In the genomic region with DNA sequence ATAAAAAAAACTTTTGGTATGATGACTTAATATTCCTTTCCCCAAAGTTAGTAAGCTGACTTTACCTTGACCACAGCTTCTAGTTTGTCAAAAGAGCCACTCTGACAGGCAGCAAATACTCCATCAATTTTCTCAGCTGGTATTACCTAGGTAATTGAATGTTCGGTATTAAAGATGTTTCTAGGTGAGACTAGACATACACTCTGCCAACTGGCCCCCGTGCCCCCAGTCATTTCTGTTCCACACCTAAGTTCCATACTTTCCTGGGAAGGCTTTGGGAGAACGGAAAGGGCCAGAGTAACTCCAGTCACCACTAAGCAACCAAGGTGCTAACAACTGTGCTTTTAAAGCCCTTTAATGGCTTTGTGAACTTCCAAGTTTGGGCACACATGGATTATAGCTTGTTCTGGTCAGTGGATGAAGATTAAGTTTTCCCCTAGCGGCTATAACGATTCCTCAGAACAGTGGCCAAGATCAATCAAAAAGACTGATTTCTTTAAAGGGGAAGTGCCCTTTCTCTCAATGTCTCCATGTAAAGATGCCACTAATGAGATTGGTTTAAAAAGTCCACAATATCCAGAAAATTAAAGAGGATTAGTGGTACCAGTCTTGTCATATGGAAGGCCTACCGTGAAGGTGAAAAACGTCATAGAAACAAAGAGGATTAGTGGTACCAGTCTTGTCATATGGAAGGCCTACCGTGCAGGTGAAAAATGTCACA, we compare ENCODE assay signal across 8 cellular contexts. TPM values are rescaled to one million over a fixed set of nuclear protein-coding genes. Genes with fewer than 3 reads are reported as not detected.
DNase-seq lines count a peak whose midpoint lies in the region; ATAC-seq and TF ChIP-seq lines count a peak whose summit lies in the region.

No MANE protein-coding gene starts in this region.

- peak overlapping the region; percentile 50 for H3K4me3 Mint-ChIP-seq in activated T-cell treated with anti-CD3 and anti-CD28 coated beads, Interleukin-2, amount 50 U/mL, for 4 hours
- H3K4me3 Mint-ChIP-seq in chondrocyte (ENCODE audit: unreplicated experiment) = no peak overlapping the region

- H3K27ac Mint-ChIP-seq in chondrocyte (ENCODE audit: unreplicated experiment) = peak overlapping the region; percentile 66

- peaks cover 61% of the 10 kb centered on the region for H3K36me3 Mint-ChIP-seq in activated T-cell treated with anti-CD3 and anti-CD28 coated beads, Interleukin-2, amount 50 U/mL, for 4 hours (ENCODE audit: insufficient read depth)
- H3K36me3 Mint-ChIP-seq in chondrocyte (ENCODE audit: low read depth) = peaks cover 40% of the 10 kb centered on the region

- H3K4me3 ChIP-seq in PC-9 (no peak overlapping the region), smooth muscle cell (no peak overlapping the region)

- TF ChIP-seq CTCF in PC-9 (conservative IDR thresholded peaks at IDR 0.05) = no peak; the same call in 1 of the 2 replicates
- TF ChIP-seq CTCF in chondrocyte (IDR thresholded peaks at IDR 0.05) = peak; percentile 34
- no peak for TF ChIP-seq CTCF in smooth muscle cell (IDR thresholded peaks at IDR 0.05; ENCODE audit: borderline replicate concordance, insufficient read depth, poor library complexity, severe bottlenecking)

- H3K4me1 Mint-ChIP-seq in activated T-cell treated with anti-CD3 and anti-CD28 coated beads, Interleukin-2, amount 50 U/mL, for 4 hours (ENCODE audit: low read depth) = peaks cover 34% of the 10 kb centered on the region
- H3K4me1 Mint-ChIP-seq in chondrocyte (ENCODE audit: low read depth) = peaks cover 41% of the 10 kb centered on the region

- H3K4me1 ChIP-seq in PC-9 (replicated peaks; ENCODE audit: insufficient read depth) = peaks cover 19% of the 10 kb centered on the region
- peaks cover 26% of the 10 kb centered on the region for H3K4me1 ChIP-seq in smooth muscle cell (ENCODE audit: low read depth)

- no TSS peak for BruUV-seq in PC-9 (replicated peaks; lab: Mats Ljungman, UMichigan)

- H3K27me3 Mint-ChIP-seq in activated T-cell treated with anti-CD3 and anti-CD28 coated beads, Interleukin-2, amount 50 U/mL, for 4 hours (ENCODE audit: low read depth) = no peaks in the 10 kb centered on the region
- no peaks in the 10 kb centered on the region for H3K27me3 Mint-ChIP-seq in chondrocyte (ENCODE audit: low read depth)

- no peaks in the 10 kb centered on the region for H3K27me3 ChIP-seq in PC-9 (ENCODE audit: insufficient read depth, low read depth)
- H3K27me3 ChIP-seq in smooth muscle cell (ENCODE audit: low read depth) = no peaks in the 10 kb centered on the region

- H3K9me2 ChIP-seq in PC-9 (ENCODE audit: insufficient read depth) = no peaks in the 10 kb centered on the region

- peak; percentile 48 to 51 for ATAC-seq in activated T-cell treated with anti-CD3 and anti-CD28 coated beads, Interleukin-2, amount 50 U/mL, for 4 hours
- no peak for ATAC-seq in HG02884 (IDR thresholded peaks at IDR 0.05; ENCODE audit: unreplicated experiment)

- CTCF ChIA-PET in PC-9 (lab: Charles Lee) = interaction anchor here (0.5 to 0.6 kb wide), 2 partner anchors 68 to 173 kb away, joined by 3 to 6 read pairs; no protein-coding TSS in a partner anchor

- 61% methylated on average over 8 of the region's 8 CpGs for WGBS in smooth muscle cell (ENCODE audit: low lambda C conversion rate)

- H3K9me3 ChIP-seq in PC-9 (ENCODE audit: insufficient read depth, low read depth) = no peaks in the 10 kb centered on the region
- H3K9me3 ChIP-seq in smooth muscle cell (replicated peaks; ENCODE audit: low read depth) = no peaks in the 10 kb centered on the region

- DNase-seq in activated T-cell treated with anti-CD3 and anti-CD28 coated beads, Interleukin-2, amount 50 U/mL, for 4 hours = no peak
- no peak for DNase-seq in activated T-cell treated with anti-CD3 and anti-CD28 coated beads, Interleukin-2, amount 50 U/mL, for 1 hour
- DNase-seq in PC-9 (peak in 1 of 2 experiments; percentile 68), chondrocyte (ENCODE audit: low spot score) (no peak), smooth muscle cell (lab: John Stamatoyannopoulos, UW; ENCODE audit: unreplicated experiment) (no peak), nucleus accumbens (lab: John Stamatoyannopoulos, UW) (no peak), NCI-H446 treated with DMSO at 0.1 percent for 48 hours (lab: John Stamatoyannopoulos, UW) (no peak)

- no peak overlapping the region for H3K4me2 ChIP-seq in PC-9
- H3K4me2 ChIP-seq in smooth muscle cell = no peak overlapping the region

- H3K36me3 ChIP-seq in PC-9 (ENCODE audit: low read depth) (peaks cover 46% of the 10 kb centered on the region), smooth muscle cell (ENCODE audit: low read depth) (peaks cover 18% of the 10 kb centered on the region)

- H3K79me2 ChIP-seq in PC-9 (ENCODE audit: low read depth) = peaks cover 35% of the 10 kb centered on the region
- H3K79me2 ChIP-seq in smooth muscle cell (ENCODE audit: low read depth) = peaks cover 20% of the 10 kb centered on the region

- H3K9ac ChIP-seq in smooth muscle cell (ENCODE audit: low read depth) = no peak overlapping the region

- H2AFZ ChIP-seq in PC-9 = no peak overlapping the region
- no peak overlapping the region for H2AFZ ChIP-seq in smooth muscle cell (ENCODE audit: low read depth)

- peak overlapping the region; percentile 34 for H3K27ac ChIP-seq in PC-9
- peak overlapping the region; percentile 6 for H3K27ac ChIP-seq in smooth muscle cell (ENCODE audit: low read depth)

- H3F3A ChIP-seq in PC-9 (ENCODE audit: insufficient read depth, low read depth) (peaks cover 80% of the 10 kb centered on the region), smooth muscle cell (ENCODE audit: low read depth) (peaks cover 63% of the 10 kb centered on the region)

- POLR2A ChIA-PET in PC-9 (lab: Charles Lee; ENCODE audit: unreplicated experiment) = interaction anchor here (0.6 to 1.0 kb wide), 6 partner anchors 65 to 1474 kb away, joined by 3 to 12 read pairs (median 3); no protein-coding TSS in a partner anchor

- no peaks in the 10 kb centered on the region for H3K9me3 Mint-ChIP-seq in activated T-cell treated with anti-CD3 and anti-CD28 coated beads, Interleukin-2, amount 50 U/mL, for 4 hours
- H3K9me3 Mint-ChIP-seq in chondrocyte (ENCODE audit: low read depth) = no peaks in the 10 kb centered on the region

- peaks cover 54% of the 10 kb centered on the region for H4K20me1 ChIP-seq in PC-9 (ENCODE audit: insufficient read depth)
- peaks cover 61% of the 10 kb centered on the region for H4K20me1 ChIP-seq in smooth muscle cell (ENCODE audit: low read depth)

- intact Hi-C loops in PC-9 (cut with micrococcal nuclease; ENCODE audit: unreplicated experiment) = no loop called here

RNA-seq across cellular contexts. Expression of a gene that starts 7.0 kb away (rescaled TPM):
- 100 to 1,000 TPM; 665 to 738 (median 720) TPM for total RNA-seq in activated T-cell treated with anti-CD3 and anti-CD28 coated beads, Interleukin-2, amount 50 U/mL, for 4 hours
- total RNA-seq in PC-9 (2021) (446 and 618 TPM in 2 replicates), chondrocyte (311 to 422 TPM (median 322 TPM) in 3 replicates), smooth muscle cell (438 and 486 TPM in 2 replicates)
- 94.8 and 130 TPM in 2 replicates for polyA plus RNA-seq in smooth muscle cell

RNA-seq across cellular contexts. Expression of a gene that starts 15.9 kb away (rescaled TPM):
- 10 to 100 TPM; 91.0 to 92.4 (median 92.2) TPM for total RNA-seq in activated T-cell treated with anti-CD3 and anti-CD28 coated beads, Interleukin-2, amount 50 U/mL, for 4 hours
- total RNA-seq in PC-9 (2021) (93.8 and 94.5 TPM in 2 replicates), chondrocyte (12.4 to 24.2 TPM (median 15.8 TPM) in 3 replicates), smooth muscle cell (36.4 and 45.5 TPM in 2 replicates)
- 24.8 and 27.8 TPM in 2 replicates for polyA plus RNA-seq in smooth muscle cell

RNA-seq across cellular contexts. Expression of a gene that starts 52.1 kb away (rescaled TPM):
- not detected for total RNA-seq in activated T-cell treated with anti-CD3 and anti-CD28 coated beads, Interleukin-2, amount 50 U/mL, for 4 hours
- total RNA-seq in PC-9 (2021) (not detected in 2 replicates), chondrocyte (0.05 TPM in 1 of 3 replicates, not detected in the others), smooth muscle cell (not detected in 2 replicates)
- polyA plus RNA-seq in smooth muscle cell = not detected in 2 replicates
